8 cellular contexts compared by ENCODE assay signal in the genomic region with DNA sequence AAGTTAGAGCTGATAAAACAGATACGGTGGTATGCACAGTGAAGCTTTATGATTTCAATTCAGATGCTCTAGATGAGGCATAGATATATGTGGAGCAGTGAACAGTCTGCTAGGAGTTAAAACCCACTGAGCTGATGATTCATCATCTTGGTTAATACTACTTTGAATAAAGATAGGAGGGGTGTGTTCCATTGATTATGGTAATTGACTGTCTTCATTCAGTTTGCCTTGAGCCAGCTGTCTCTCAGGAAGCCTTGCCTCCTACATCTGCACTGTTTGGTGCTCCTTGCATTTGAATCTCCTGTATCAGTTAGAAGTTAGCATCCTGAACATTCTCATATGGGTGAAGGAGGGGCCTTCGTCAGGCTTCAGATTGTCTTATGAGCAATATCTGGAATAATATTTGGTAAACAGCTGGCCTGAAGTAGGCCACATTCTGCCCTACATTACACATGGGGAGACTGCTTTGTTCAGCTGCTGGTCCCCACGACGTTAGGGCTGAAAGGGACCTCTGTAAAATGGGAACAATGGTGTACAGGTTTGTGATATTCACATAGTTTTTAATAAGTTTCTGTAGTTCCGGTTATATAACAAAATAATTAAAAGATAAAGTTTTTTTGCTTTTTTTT. TPM values are rescaled to one million over a fixed set of nuclear protein-coding genes. Genes with fewer than 3 reads are reported as not detected.
A peak's percentile ranks its signal among the peaks of the same experiment; 100 is the strongest.
DNase-seq lines count a peak whose midpoint lies in the region; ATAC-seq, FAIRE-seq and TF ChIP-seq lines count a peak whose summit lies in the region.

No MANE protein-coding gene starts in this region.

- H3K4me3 ChIP-seq in RWPE2 (ENCODE audit: severe bottlenecking) (no peak overlapping the region), uterus (no peak overlapping the region)

- peaks cover 37% of the 10 kb centered on the region for H3K4me1 Mint-ChIP-seq in activated CD8-positive, alpha-beta memory T cell treated with anti-CD3 and anti-CD28 coated beads, Interleukin-2, amount 10 ng/mL, durations not matched to agents 7 days and 5 days
- H3K4me1 Mint-ChIP-seq in stimulated activated naive CD8-positive, alpha-beta T cell treated with anti-CD3 and anti-CD28 coated beads, Interleukin-15, amount 100 ng/mL, for 72 hours: peaks cover 89% of the 10 kb centered on the region

- intact Hi-C loops in uterus (cut with DNase I; ENCODE audit: low total_unique reads): no loop called here

- CTCF ChIA-PET in activated CD8-positive, alpha-beta memory T cell treated with anti-CD3 and anti-CD28 coated beads, Interleukin-2, amount 10 ng/mL, durations not matched to agents 7 days and 5 days (lab: Charles Lee): no interaction called here

- H3K4me1 ChIP-seq in RWPE2 (ENCODE audit: insufficient read depth, poor library complexity, severe bottlenecking) (peaks cover 39% of the 10 kb centered on the region), uterus (peaks cover 0 to 5% of the 10 kb centered on the region in 2 donors)

- H3K27me3 ChIP-seq in RWPE2 (ENCODE audit: insufficient read depth, poor library complexity, severe bottlenecking) (no peaks in the 10 kb centered on the region), uterus (no peaks in the 10 kb centered on the region)

- H3K36me3 ChIP-seq in RWPE2 (ENCODE audit: low read depth) (peaks cover 18% of the 10 kb centered on the region), uterus (no peaks in the 10 kb centered on the region)

- H3K4me3 Mint-ChIP-seq in activated CD8-positive, alpha-beta memory T cell treated with anti-CD3 and anti-CD28 coated beads, Interleukin-2, amount 10 ng/mL, durations not matched to agents 7 days and 5 days: no peak overlapping the region
- peak overlapping the region; percentile 38 to 60 for H3K4me3 Mint-ChIP-seq in stimulated activated naive CD8-positive, alpha-beta T cell treated with anti-CD3 and anti-CD28 coated beads, Interleukin-15, amount 100 ng/mL, for 72 hours

- peaks cover 11% of the 10 kb centered on the region for H3K36me3 Mint-ChIP-seq in activated CD8-positive, alpha-beta memory T cell treated with anti-CD3 and anti-CD28 coated beads, Interleukin-2, amount 10 ng/mL, durations not matched to agents 7 days and 5 days

- H3K9me3 ChIP-seq in RWPE2 (ENCODE audit: severe bottlenecking): no peaks in the 10 kb centered on the region
- no peaks in the 10 kb centered on the region for H3K9me3 ChIP-seq in uterus

- no peak for TF ChIP-seq POLR2A in uterus (IDR thresholded peaks at IDR 0.05)

- DNase-seq in activated CD8-positive, alpha-beta memory T cell treated with anti-CD3 and anti-CD28 coated beads, Interleukin-2, amount 10 ng/mL, durations not matched to agents 7 days and 5 days: no peak
- DNase-seq in activated CD8-positive, alpha-beta memory T cell treated with anti-CD3 and anti-CD28 coated beads, Interleukin-2, amount 50 U/mL, for 4 hours: no peak
- DNase-seq in RWPE2 (ENCODE audit: low spot score) (no peak), fibroblast of peridontal ligament (ENCODE audit: extremely low read depth) (peak; percentile 55), frontal cortex (ENCODE audit: low spot score in 2 of 2) (no peak), uterus (no peak)
- DNase-seq in stimulated activated naive CD8-positive, alpha-beta T cell treated with anti-CD3 and anti-CD28 coated beads, Interleukin-15, amount 100 ng/mL, for 72 hours: no peak

- no peaks in the 10 kb centered on the region for H3K27me3 Mint-ChIP-seq in activated CD8-positive, alpha-beta memory T cell treated with anti-CD3 and anti-CD28 coated beads, Interleukin-2, amount 10 ng/mL, durations not matched to agents 7 days and 5 days
- H3K27me3 Mint-ChIP-seq in stimulated activated naive CD8-positive, alpha-beta T cell treated with anti-CD3 and anti-CD28 coated beads, Interleukin-15, amount 100 ng/mL, for 72 hours: no peaks in the 10 kb centered on the region

- no peaks in the 10 kb centered on the region for H3K9me3 Mint-ChIP-seq in activated CD8-positive, alpha-beta memory T cell treated with anti-CD3 and anti-CD28 coated beads, Interleukin-2, amount 10 ng/mL, durations not matched to agents 7 days and 5 days (ENCODE audit: low read depth)
- H3K9me3 Mint-ChIP-seq in stimulated activated naive CD8-positive, alpha-beta T cell treated with anti-CD3 and anti-CD28 coated beads, Interleukin-15, amount 100 ng/mL, for 72 hours: no peaks in the 10 kb centered on the region

- FAIRE-seq in frontal cortex (lab: Jason Lieb, UNC): no peak

- peak; percentile 87 for ATAC-seq in activated CD8-positive, alpha-beta memory T cell treated with anti-CD3 and anti-CD28 coated beads, Interleukin-2, amount 10 ng/mL, durations not matched to agents 7 days and 5 days
- ATAC-seq in RWPE2 (ENCODE audit: low read depth) (peak; percentile 74), HG03460 (IDR thresholded peaks at IDR 0.05; ENCODE audit: unreplicated experiment) (no peak)
- peak; percentile 94 for ATAC-seq in stimulated activated naive CD8-positive, alpha-beta T cell treated with anti-CD3 and anti-CD28 coated beads, Interleukin-15, amount 100 ng/mL, for 72 hours

- H3K27ac Mint-ChIP-seq in activated CD8-positive, alpha-beta memory T cell treated with anti-CD3 and anti-CD28 coated beads, Interleukin-2, amount 10 ng/mL, durations not matched to agents 7 days and 5 days: no peak overlapping the region
- H3K27ac Mint-ChIP-seq in stimulated activated naive CD8-positive, alpha-beta T cell treated with anti-CD3 and anti-CD28 coated beads, Interleukin-15, amount 100 ng/mL, for 72 hours: peak overlapping the region in 1 of 2 donors; percentile 72

- no peak for TF ChIP-seq CTCF in RWPE2 (IDR thresholded peaks at IDR 0.05; ENCODE audit: poor library complexity, severe bottlenecking)
- TF ChIP-seq CTCF in uterus (IDR thresholded peaks at IDR 0.05): no peak

- H3K27ac ChIP-seq in RWPE2 (ENCODE audit: poor library complexity, severe bottlenecking): no peak overlapping the region
- peak overlapping the region in 1 of 2 donors; percentile 67 for H3K27ac ChIP-seq in uterus

RNA-seq across cellular contexts. Expression of gene MAP4K4, which starts 13.3 kb away (rescaled TPM):
- 10 to 100 TPM; 42.8 to 45.9 TPM for total RNA-seq in activated CD8-positive, alpha-beta memory T cell treated with anti-CD3 and anti-CD28 coated beads, Interleukin-2, amount 10 ng/mL, durations not matched to agents 7 days and 5 days
- total RNA-seq in frontal cortex (161 TPM), uterus (10 to 100 TPM; 17.9 to 87.2 (median 55.4) TPM)
